ENCODE assay signal across 25 cellular contexts in the genomic region with DNA sequence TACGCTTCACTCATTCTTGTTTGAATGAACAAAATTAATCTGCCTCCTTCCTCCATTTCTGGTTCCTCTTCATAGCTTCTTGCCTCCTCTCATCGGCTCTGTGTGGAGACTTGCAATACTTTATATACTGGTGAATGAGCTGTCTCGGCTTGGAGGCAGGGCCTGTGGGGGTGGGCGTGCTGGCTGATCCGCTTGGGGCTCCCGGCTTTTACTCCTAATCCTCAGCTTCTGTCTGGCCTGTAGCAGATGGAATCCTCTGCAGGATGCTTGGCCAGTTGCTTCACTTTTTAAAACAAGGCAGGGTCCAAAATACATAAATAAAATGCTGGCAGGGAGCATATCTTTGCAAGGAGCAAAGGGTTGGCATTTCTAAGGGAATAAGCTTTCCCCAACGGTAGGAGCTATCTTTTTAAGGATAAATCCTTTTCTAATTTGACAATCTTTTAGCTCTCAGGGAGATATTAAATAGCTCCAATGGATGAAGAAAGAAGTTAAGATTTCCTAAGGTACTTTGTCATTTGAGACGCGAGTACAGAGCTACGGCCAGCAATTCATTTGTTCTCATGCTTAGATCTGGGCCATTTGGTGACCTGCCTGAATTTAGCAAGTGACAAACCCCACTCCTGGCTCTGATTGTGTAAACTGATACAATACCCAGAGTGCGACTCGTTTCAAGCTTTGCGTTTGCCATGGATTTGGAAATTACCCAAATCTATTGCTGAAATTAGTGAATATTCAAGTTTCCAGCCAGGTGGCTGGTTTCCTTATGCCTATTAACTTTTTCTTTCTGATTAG. TPM values are rescaled to one million over a fixed set of nuclear protein-coding genes. Genes with fewer than 3 reads are reported as not detected.
DNase-seq lines count a peak whose midpoint lies in the region; ATAC-seq, FAIRE-seq and TF ChIP-seq lines count a peak whose summit lies in the region.
"Had no signal": no experiment of that assay in that cellular context is flagged by ENCODE, and none has a peak within 500 bp of the region (broad histone marks: within the 10 kb centered on the region; RNA-seq: fewer than 3 reads in every experiment).

No MANE protein-coding gene starts in this region.

- H3K27me3 ChIP-seq in MG63 (peaks cover 24% of the 10 kb centered on the region), K562 (ENCODE audit: control insufficient read depth in 2 of 2, insufficient read depth in 2 of 2, low read length in 2 of 2) (peaks cover 10 to 20% of the 10 kb centered on the region in 2 experiments; a peak in 3 of 5 replicates), hepatocyte (peaks cover 10% of the 10 kb centered on the region)
- H3K27me3 ChIP-seq: BLaER1 had no signal

- H3K27ac Mint-ChIP-seq in type B pancreatic cell, result no peak overlapping the region
- no peak overlapping the region for H3K27ac Mint-ChIP-seq in stimulated activated memory B cell treated with anti-CD40 and anti-IgM and Interleukin-4, amounts not matched to agents 10 μg/mL and 1 μg/mL and 100 μg/mL, for 72 hours
- H3K27ac Mint-ChIP-seq: CD4-positive, alpha-beta memory T cell; GM23338 had no signal

- no peaks in the 10 kb centered on the region for H3K36me3 Mint-ChIP-seq in type B pancreatic cell
- H3K36me3 Mint-ChIP-seq in stimulated activated memory B cell treated with anti-CD40 and anti-IgM and Interleukin-4, amounts not matched to agents 10 μg/mL and 1 μg/mL and 100 μg/mL, for 72 hours, result no peaks in the 10 kb centered on the region
- H3K36me3 Mint-ChIP-seq: CD4-positive, alpha-beta memory T cell had no signal

- H3K4me2 ChIP-seq in K562 (ENCODE audit: insufficient read depth, low read length), result no peak overlapping the region
- no peak overlapping the region for H3K4me2 ChIP-seq in hepatocyte
- H3K4me2 ChIP-seq: A549, BLaER1, GM23338 had no signal

- H3K4me1 ChIP-seq in K562 (replicated peaks in 1 of 2; ENCODE audit: control insufficient read depth in 2 of 2, insufficient read depth in 2 of 2, low read length in 2 of 2) (no peaks in the 10 kb centered on the region), hepatocyte (ENCODE audit: insufficient read depth) (no peaks in the 10 kb centered on the region)
- H3K4me1 ChIP-seq: A549, SJCRH30 had no signal

- no peak for FAIRE-seq in K562 (lab: Jason Lieb, UNC)
- FAIRE-seq: A549, G401.6, HTR-8/SVneo had no signal

- H4K20me1 ChIP-seq in K562 (replicated peaks; ENCODE audit: control insufficient read depth, insufficient read depth, low read length) (no peaks in the 10 kb centered on the region), hepatocyte (ENCODE audit: insufficient read depth, poor library complexity, severe bottlenecking) (no peaks in the 10 kb centered on the region)
- H4K20me1 ChIP-seq: BLaER1 had no signal

- H3K4me3 Mint-ChIP-seq in type B pancreatic cell, result no peak overlapping the region
- H3K4me3 Mint-ChIP-seq in stimulated activated memory B cell treated with anti-CD40 and anti-IgM and Interleukin-4, amounts not matched to agents 10 μg/mL and 1 μg/mL and 100 μg/mL, for 72 hours, result no peak overlapping the region
- H3K4me3 Mint-ChIP-seq: CD4-positive, alpha-beta memory T cell; GM23338 had no signal

- WGBS in K562 (ENCODE audit: insufficient coverage, low coverage, missing lambda C conversion rate), result under 1% methylated on average over 13 of the region's 13 CpGs
- WGBS in hepatocyte (ENCODE audit: low lambda C conversion rate, missing lambda C conversion rate), result 76% methylated on average over 13 of the region's 13 CpGs

- CTCF ChIA-PET in K562 (lab: Yijun Ruan, JAX; ENCODE audit: low intra/inter-chr PET ratio), result no interaction called here

- TF ChIP-seq EP300 in K562 (IDR thresholded peaks at IDR 0.05; ENCODE audit: low read length), result no peak

- TF ChIP-seq RAD21 in K562 (CRISPR knock-in tag; conservative IDR thresholded peaks at IDR 0.05 in 1 of 2, IDR thresholded peaks at IDR 0.05 in 1 of 2), result no peak

- no peak for TF ChIP-seq POLR2A in K562 (conservative IDR thresholded peaks at IDR 0.05)

- H2AFZ ChIP-seq in K562 (ENCODE audit: low read depth, low read length) (no peak overlapping the region), hepatocyte (no peak overlapping the region)
- H2AFZ ChIP-seq: GM23338 had no signal

- H3K4me3 ChIP-seq in MG63 (no peak overlapping the region), K562 (no peak overlapping the region), hepatocyte (no peak overlapping the region)
- H3K4me3 ChIP-seq: A549, BLaER1, GM23338, SJCRH30 had no signal

- H3K27me3 Mint-ChIP-seq in type B pancreatic cell, result peaks cover 4% of the 10 kb centered on the region
- H3K27me3 Mint-ChIP-seq in stimulated activated memory B cell treated with anti-CD40 and anti-IgM and Interleukin-4, amounts not matched to agents 10 μg/mL and 1 μg/mL and 100 μg/mL, for 72 hours, result peaks cover 25% of the 10 kb centered on the region

- no peaks in the 10 kb centered on the region for H3K79me2 ChIP-seq in K562 (ENCODE audit: control insufficient read depth, insufficient read depth, low read length)
- no peaks in the 10 kb centered on the region for H3K79me2 ChIP-seq in hepatocyte

- no TSS peak for BruUV-seq in K562 (replicated peaks; lab: Mats Ljungman, UMichigan)

- DNase-seq in D341Med (ENCODE audit: low spot score) (peak; percentile 85), MG63 (peak; percentile 12), K562 (ENCODE audit: extremely low read depth in 1 of 4, low spot score in 3 of 4) (no peak), hepatocyte (ENCODE audit: low spot score) (peak; percentile 14), type B pancreatic cell (ENCODE audit: extremely low spot score, unreplicated experiment) (no peak)
- DNase-seq in activated CD8-positive, alpha-beta memory T cell treated with anti-CD3 and anti-CD28 coated beads, Interleukin-2, amount 50 U/mL, for 4 hours, result no peak
- DNase-seq: CD4-positive, alpha-beta memory T cell; DND-41; IMR-90; Karpas-422; NCI-H1048; NCI-H1436 treated with DMSO at 0.1 percent for 48 hours; NCI-H2029 treated with DMSO at 0.1 percent for 48 hours; NCI-H2171; NCI-H748 treated with DMSO at 0.1 percent for 48 hours; PC-3; SJCRH30 had no signal

- no peak overlapping the region for H3K27ac ChIP-seq in K562 (ENCODE audit: extremely low read depth, low read depth, low read length)
- no peak overlapping the region for H3K27ac ChIP-seq in hepatocyte
- H3K27ac ChIP-seq: A549, BLaER1, RWPE1, SJCRH30 had no signal

- H3K9me1 ChIP-seq in K562 (ENCODE audit: control insufficient read depth, insufficient read depth, low read length), result no peaks in the 10 kb centered on the region

- TF ChIP-seq CTCF in K562 (IDR thresholded peaks at IDR 0.05 in 2 of 3, conservative IDR thresholded peaks at IDR 0.05 in 1 of 3; ENCODE audit: insufficient read depth in 2 of 3, low read depth in 1 of 3, low read length in 3 of 3) (no peak), hepatocyte (IDR thresholded peaks at IDR 0.05; ENCODE audit: poor library complexity) (no peak), type B pancreatic cell (conservative IDR thresholded peaks at IDR 0.05) (no peak)

- H3K9me3 Mint-ChIP-seq in type B pancreatic cell, result peaks cover 11% of the 10 kb centered on the region
- peaks cover 4% of the 10 kb centered on the region for H3K9me3 Mint-ChIP-seq in stimulated activated memory B cell treated with anti-CD40 and anti-IgM and Interleukin-4, amounts not matched to agents 10 μg/mL and 1 μg/mL and 100 μg/mL, for 72 hours

- no peak for ATAC-seq in K562
- no peak for ATAC-seq in stimulated activated memory B cell treated with anti-CD40 and anti-IgM and Interleukin-4, amounts not matched to agents 10 μg/mL and 1 μg/mL and 100 μg/mL, for 72 hours
- ATAC-seq: GM23338, HCT116, PC-3 had no signal

- H3K36me3 ChIP-seq in MG63, result no peaks in the 10 kb centered on the region
- H3K36me3 ChIP-seq in K562 (ENCODE audit: control insufficient read depth, insufficient read depth, low read length), result no peaks in the 10 kb centered on the region
- no peaks in the 10 kb centered on the region for H3K36me3 ChIP-seq in hepatocyte (replicated peaks; ENCODE audit: insufficient read depth, low read depth)
- H3K36me3 ChIP-seq: BLaER1, SJCRH30 had no signal

- no peaks in the 10 kb centered on the region for H3K9me2 ChIP-seq in hepatocyte (replicated peaks; ENCODE audit: insufficient read depth)

- H3K9ac ChIP-seq in K562 (ENCODE audit: insufficient read depth in 1 of 2, low read depth in 2 of 2, low read length in 2 of 2), result no peak overlapping the region
- H3K9ac ChIP-seq: BLaER1 had no signal

- H3K9me3 ChIP-seq in MG63 (no peaks in the 10 kb centered on the region), K562 (replicated peaks; ENCODE audit: control insufficient read depth, insufficient read depth, low read depth, low read length) (no peaks in the 10 kb centered on the region), hepatocyte (ENCODE audit: low read depth) (no peaks in the 10 kb centered on the region)
- H3K9me3 ChIP-seq: A549, BLaER1, SJCRH30 had no signal

- intact Hi-C loops in K562 (cut with micrococcal nuclease), result no loop called here

- peaks cover 9% of the 10 kb centered on the region for H3K4me1 Mint-ChIP-seq in type B pancreatic cell (ENCODE audit: unreplicated experiment)
- no peaks in the 10 kb centered on the region for H3K4me1 Mint-ChIP-seq in stimulated activated memory B cell treated with anti-CD40 and anti-IgM and Interleukin-4, amounts not matched to agents 10 μg/mL and 1 μg/mL and 100 μg/mL, for 72 hours
- H3K4me1 Mint-ChIP-seq: CD4-positive, alpha-beta memory T cell had no signal

- in situ Hi-C loops in K562 (cut with MboI), result no loop called here

- POLR2A ChIA-PET in K562 (lab: Yijun Ruan, JAX), result interaction anchor here (1.0 kb wide), 1 partner anchor 8 kb away, joined by 4 read pairs; no protein-coding TSS in a partner anchor

RNA-seq across cellular contexts. Expression of gene SV2B, which starts 18.9 kb away (rescaled TPM):
- total RNA-seq in MG63 (2014; rRNA removed; shearing (Covaris generic); ENCODE audit: low replicate concordance), result not detected in 2 replicates
- 0.05 TPM in 1 of 2 replicates, not detected in the other for total RNA-seq in K562 (2011; cell fraction: chromatin; rRNA removed; ENCODE audit: low replicate concordance)
- total RNA-seq in K562 (2011; cell fraction: nucleolus; rRNA removed), result not detected in 2 replicates
- under 0.01 TPM in 1 of 2 replicates, not detected in the other for total RNA-seq in K562 (2011; cell fraction: nucleoplasm; rRNA removed)
- 0.05 and 0.12 TPM in 2 replicates for total RNA-seq in K562 (2014; rRNA removed)
- total RNA-seq in K562 (2014; rRNA removed; fragmentation: Illumina TruSeq; extraction: Trizol), result 0.18 and 0.19 TPM in 2 replicates
- total RNA-seq in K562 (2015; rRNA removed; fragmentation: Illumina TruSeq; extraction: Trizol), result 0.23 and 0.25 TPM in 2 replicates
- 0.11 and 0.18 TPM in 2 replicates for total RNA-seq in K562 (2021)
- 0.01 TPM in 1 of 2 replicates, not detected in the other for polyA plus RNA-seq in K562 (2011; rRNA removed)
- polyA plus RNA-seq in K562 (2011; cell fraction: cytosol; rRNA removed), result not detected in 2 replicates
- not detected in 2 replicates for polyA plus RNA-seq in K562 (2011; cell fraction: nucleus; rRNA removed)
- polyA plus RNA-seq in K562 (2012), result 0.22 and 0.54 TPM in 2 replicates
- polyA plus RNA-seq in K562 (2014; fragmentation: Illumina TruSeq; extraction: Trizol), result 0.12 and 0.13 TPM in 2 replicates
- polyA plus RNA-seq in K562 (2014; fragmentation: Nextera tagmentation; extraction: Ambion mirVana), result under 1 TPM; 0.11 to 0.15 TPM
- polyA plus RNA-seq in K562 (2014; rRNA removed), result 0.08 and 0.11 TPM in 2 replicates
- 0.07 TPM in 1 of 2 replicates, not detected in the other for polyA minus RNA-seq in K562 (2011; rRNA and poly(A)+ RNA removed)
- polyA minus RNA-seq in K562 (2011; cell fraction: cytosol; rRNA and poly(A)+ RNA removed), result not detected in 2 replicates
- not detected in 2 replicates for polyA minus RNA-seq in K562 (2011; cell fraction: nucleus; rRNA and poly(A)+ RNA removed)
- total RNA-seq in hepatocyte, result 0.56 and 2.2 TPM in 2 replicates
- polyA plus RNA-seq in hepatocyte, result 0.17 TPM in 1 of 2 replicates, not detected in the other
- 1.7 and 3.1 TPM in 2 replicates for total RNA-seq in type B pancreatic cell (ENCODE audit: low replicate concordance)
- total RNA-seq: IMR-90, PC-3, SJCRH30 had no signal
- polyA plus RNA-seq: CD4-positive, alpha-beta memory T cell; IMR-90 had no signal

Comparison
In these comparisons a context has a peak if more than half of its experiments do, and no peak if none do; other contexts are left out.
1. DNase-seq: peak in D341Med (single experiment), MG63 (single experiment) and hepatocyte (single experiment); none in K562 (0 of 4), type B pancreatic cell (single experiment) and activated CD8-positive, alpha-beta memory T cell treated with anti-CD3 and anti-CD28 coated beads, Interleukin-2, amount 50 U/mL, for 4 hours (single experiment).